Comparison of ENCODE assay signal across 8 cellular contexts in genomic region chr16:68529608-68529930, GRCh38. TPM values are rescaled to one million over a fixed set of nuclear protein-coding genes. Genes with fewer than 3 reads are reported as not detected.
DNase-seq lines count a peak whose midpoint lies in the region; ATAC-seq and TF ChIP-seq lines count a peak whose summit lies in the region.

No MANE protein-coding gene starts in this region.

- intact Hi-C loops in OCI-LY7 (cut with micrococcal nuclease; ENCODE audit: unreplicated experiment) (loop anchor here (2.0 to 10.0 kb wide), 3 partner anchors 63 to 315 kb away; partner anchors contain the start of gene TANGO6), psoas muscle (cut with DNase I) (loop anchor here (2.0 to 10.0 kb wide), 5 partner anchors 273 to 603 kb away; partner anchors contain the start of genes CHTF8 (in 1 of the 2), TANGO6 (in 1 of the 2) and UTP4 (in 1 of the 2))

- BruUV-seq in OCI-LY7 (replicated peaks; lab: Mats Ljungman, UMichigan) = no TSS peak

- no peaks in the 10 kb centered on the region for H3K9me2 ChIP-seq in OCI-LY7 (ENCODE audit: insufficient read depth, low read length)

- H3K27ac Mint-ChIP-seq in T-helper 1 cell treated with Interleukin-12 subunit alpha and Interleukin-12 subunit beta and Interleukin-4 antibody, amounts not matched to agents 30 μg/mL and 1 μg/mL, for 36 hours = peak overlapping the region; percentile 38

- WGBS in psoas muscle, 3 donors = 19 to 23% (median 21%) methylated on average over 13 of the region's 13 CpGs

- no peaks in the 10 kb centered on the region for H4K20me1 ChIP-seq in OCI-LY7 (ENCODE audit: insufficient read depth, low read length)

- CTCF ChIA-PET in OCI-LY7 (lab: Charles Lee; ENCODE audit: unreplicated experiment) = interaction anchor here (0.6 kb wide), 1 partner anchor 129 kb away, joined by 3 read pairs; no protein-coding TSS in a partner anchor

- H3K4me3 Mint-ChIP-seq in T-helper 1 cell treated with Interleukin-12 subunit alpha and Interleukin-12 subunit beta and Interleukin-4 antibody, amounts not matched to agents 30 μg/mL and 1 μg/mL, for 36 hours = peak overlapping the region; percentile 83

- H3K9me3 Mint-ChIP-seq in T-helper 1 cell treated with Interleukin-12 subunit alpha and Interleukin-12 subunit beta and Interleukin-4 antibody, amounts not matched to agents 30 μg/mL and 1 μg/mL, for 36 hours = peaks cover 15% of the 10 kb centered on the region

- H3K4me1 ChIP-seq in OCI-LY7 (ENCODE audit: insufficient read depth, low read length, poor library complexity, severe bottlenecking) (peaks cover 12% of the 10 kb centered on the region), psoas muscle (peaks cover 10% of the 10 kb centered on the region)

- peak overlapping the region; percentile 69 for H3K4me2 ChIP-seq in OCI-LY7 (ENCODE audit: low read length)

- DNase-seq in T-helper 1 cell (no peak), OCI-LY7 (ENCODE audit: low spot score) (no peak), fibroblast of mammary gland (ENCODE audit: low read depth) (no peak), psoas muscle (no peak), COLO829 (ENCODE audit: low spot score) (no peak), NCI-H1436 (lab: John Stamatoyannopoulos, UW) (no peak)
- DNase-seq in stimulated activated CD4-positive, alpha-beta T cell treated with anti-CD3 and anti-CD28 coated beads, Interleukin-2, amount 100 ng/mL, for 48 hours = no peak

- H3K27me3 Mint-ChIP-seq in T-helper 1 cell treated with Interleukin-12 subunit alpha and Interleukin-12 subunit beta and Interleukin-4 antibody, amounts not matched to agents 30 μg/mL and 1 μg/mL, for 36 hours (ENCODE audit: low read depth) = no peaks in the 10 kb centered on the region

- TF ChIP-seq CTCF in OCI-LY7 (conservative IDR thresholded peaks at IDR 0.05; ENCODE audit: low read length) (no peak), fibroblast of mammary gland (conservative IDR thresholded peaks at IDR 0.05; ENCODE audit: control insufficient read depth, insufficient read depth, low read depth, low read length) (no peak), psoas muscle (IDR thresholded peaks at IDR 0.05) (no peak)

- H3K27me3 ChIP-seq in psoas muscle (ENCODE audit: insufficient read depth in 3 of 3, low read length in 2 of 3) = no peaks in the 10 kb centered on the region

- H3K4me1 Mint-ChIP-seq in T-helper 1 cell treated with Interleukin-12 subunit alpha and Interleukin-12 subunit beta and Interleukin-4 antibody, amounts not matched to agents 30 μg/mL and 1 μg/mL, for 36 hours (ENCODE audit: low read depth) = peaks cover 19% of the 10 kb centered on the region

- peak; percentile 18 to 48 (median 23) for ATAC-seq in psoas muscle

- H3K79me2 ChIP-seq in OCI-LY7 (ENCODE audit: insufficient read depth, low read depth, low read length) = no peaks in the 10 kb centered on the region

- peak overlapping the region; percentile 33; the same call in 1 of the 2 replicates for H2AFZ ChIP-seq in OCI-LY7 (ENCODE audit: low read length)

- H3K36me3 Mint-ChIP-seq in T-helper 1 cell treated with Interleukin-12 subunit alpha and Interleukin-12 subunit beta and Interleukin-4 antibody, amounts not matched to agents 30 μg/mL and 1 μg/mL, for 36 hours (ENCODE audit: low read depth) = peaks cover 5% of the 10 kb centered on the region

- H3K36me3 ChIP-seq in OCI-LY7 (ENCODE audit: insufficient read depth, low read length) = no peaks in the 10 kb centered on the region
- no peaks in the 10 kb centered on the region for H3K36me3 ChIP-seq in psoas muscle (ENCODE audit: insufficient read depth in 1 of 2, low read depth in 1 of 2)

- H3K9me3 ChIP-seq in OCI-LY7 (ENCODE audit: low read length) = 0 out of 2 replicates have a peak, but pooled peaks cover 5% of the 10 kb centered on the region
- H3K9me3 ChIP-seq in psoas muscle = peaks cover 5% of the 10 kb centered on the region

- peak overlapping the region; percentile 67 for H3K4me3 ChIP-seq in OCI-LY7 (ENCODE audit: low read depth, low read length, poor library complexity, severe bottlenecking)
- peak overlapping the region; percentile 71 for H3K4me3 ChIP-seq in fibroblast of mammary gland (ENCODE audit: control insufficient read depth, low read depth, low read length)
- peak overlapping the region; percentile 77 for H3K4me3 ChIP-seq in psoas muscle

- H3K27ac ChIP-seq in OCI-LY7 (ENCODE audit: low read depth, low read length, poor library complexity, severe bottlenecking) (no peak overlapping the region), psoas muscle (no peak overlapping the region)

- POLR2A ChIA-PET in OCI-LY7 (lab: Charles Lee) = interaction anchor here (0.6 kb wide), 1 partner anchor 766 kb away, joined by 7 read pairs; no protein-coding TSS in a partner anchor

RNA-seq across cellular contexts. Expression of gene ZFP90, which starts 9.5 kb away (rescaled TPM):
- total RNA-seq in OCI-LY7 (2014; rRNA removed; shearing (Covaris generic)) = 14.1 and 22.0 TPM in 2 replicates
- 27.0 and 31.5 TPM in 2 replicates for total RNA-seq in OCI-LY7 (2022)
- total RNA-seq in psoas muscle = 10 to 100 TPM in 2 of 4 donors, 1 to 10 TPM in 2; 6.9 to 11.8 (median 10.1) TPM
- polyA plus RNA-seq in psoas muscle = 10 to 100 TPM in 2 of 3 donors, 1 to 10 TPM in 1; 7.2 to 14.0 (median 10.8) TPM
